ENCODE assay signal across 7 cellular contexts in the genomic region with DNA sequence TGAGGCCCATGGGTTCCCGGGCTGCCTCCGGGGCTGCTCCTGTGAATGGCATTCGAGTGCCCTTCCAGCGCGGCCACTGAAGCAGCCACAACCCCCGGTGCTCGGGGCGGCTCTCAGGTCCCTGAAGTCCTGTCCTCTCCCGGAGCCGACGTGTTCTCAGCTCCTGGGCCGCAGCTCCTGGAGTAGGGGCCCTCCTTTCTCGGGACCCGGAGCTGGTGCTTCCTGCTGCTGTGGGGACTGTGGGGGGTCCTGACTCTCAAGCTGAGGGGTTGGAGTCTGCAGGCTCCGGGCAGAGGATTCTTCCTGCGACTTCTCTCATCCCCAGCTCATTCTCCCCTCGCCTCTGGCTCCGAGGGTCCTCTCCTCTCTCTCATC. TPM values are rescaled to one million over a fixed set of nuclear protein-coding genes. Genes with fewer than 3 reads are reported as not detected.
A peak's percentile ranks its signal among the peaks of the same experiment; 100 is the strongest.
DNase-seq lines count a peak whose midpoint lies in the region; ATAC-seq and TF ChIP-seq lines count a peak whose summit lies in the region.
"Not testable (repeated sequence)": the region's sequence is repeated elsewhere in the genome, so short reads cannot be mapped to it uniquely, and the experiment has no call there.

No MANE protein-coding gene starts in this region.

- H3K4me2 ChIP-seq in GM23338 = peak overlapping the region; percentile 96

- not testable (repeated sequence) for DNase-seq in GM23338 (ENCODE audit: low spot score); RWPE2 (ENCODE audit: low spot score); activated naive CD4-positive, alpha-beta T cell treated with anti-CD3 and anti-CD28 coated beads, Interleukin-2, amount 10 ng/mL, durations not matched to agents 7 days and 5 days; iPS DF 6.9 (ENCODE audit: low read depth, low spot score)
- peak in 1 of 9 donors; percentile 2 for DNase-seq in naive thymus-derived CD4-positive, alpha-beta T cell

- H3K9me3 ChIP-seq in RWPE2 (ENCODE audit: severe bottlenecking); ectodermal cell (ENCODE audit: control insufficient read depth, low read length); iPS DF 6.9 (ENCODE audit: control insufficient read depth, insufficient read depth, low read length); naive thymus-derived CD4-positive, alpha-beta T cell (ENCODE audit: control insufficient read depth in 2 of 3, low read length in 3 of 3): not testable (repeated sequence)

- not testable (repeated sequence) for H2AFZ ChIP-seq in GM23338

- H3K9me2 ChIP-seq in GM23338 (ENCODE audit: insufficient read depth) = not testable (repeated sequence)

- H3K27me3 ChIP-seq in GM23338 (ENCODE audit: insufficient read depth) = peaks cover 20% of the 10 kb centered on the region
- not testable (repeated sequence) for H3K27me3 ChIP-seq in RWPE2 (ENCODE audit: insufficient read depth, poor library complexity, severe bottlenecking); iPS DF 6.9 (ENCODE audit: control insufficient read depth, insufficient read depth, low read length); naive thymus-derived CD4-positive, alpha-beta T cell (ENCODE audit: control insufficient read depth in 2 of 2, insufficient read depth in 2 of 2, low read length in 2 of 2)
- peaks cover 38% of the 10 kb centered on the region for H3K27me3 ChIP-seq in ectodermal cell (ENCODE audit: control insufficient read depth, insufficient read depth, low read length, poor library complexity, severe bottlenecking)

- not testable (repeated sequence) for H3K27ac ChIP-seq in GM23338 (ENCODE audit: low read depth); ectodermal cell (ENCODE audit: insufficient read depth, low read depth, low read length, poor library complexity, severe bottlenecking); iPS DF 6.9 (ENCODE audit: low read length)
- peak overlapping the region; percentile 91 for H3K27ac ChIP-seq in RWPE2 (ENCODE audit: poor library complexity, severe bottlenecking)
- H3K27ac ChIP-seq in naive thymus-derived CD4-positive, alpha-beta T cell (ENCODE audit: low read depth, low read length) = peak overlapping the region; percentile 76
- peak overlapping the region in 18 of 21 experiments; percentile 28 to 99 (median 74) for H3K27ac ChIP-seq in skin epidermis

- H3K27ac Mint-ChIP-seq in GM23338 = not testable (repeated sequence)
- peak overlapping the region; percentile 67 for H3K27ac Mint-ChIP-seq in activated naive CD4-positive, alpha-beta T cell treated with anti-CD3 and anti-CD28 coated beads, Interleukin-2, amount 10 ng/mL, durations not matched to agents 7 days and 5 days
- H3K27ac Mint-ChIP-seq in naive thymus-derived CD4-positive, alpha-beta T cell = peak overlapping the region; percentile 25 to 86 (median 76)

- not testable (repeated sequence) for H3K36me3 ChIP-seq in GM23338 (ENCODE audit: insufficient read depth); ectodermal cell (ENCODE audit: control insufficient read depth, insufficient read depth, low read length); iPS DF 6.9 (ENCODE audit: control insufficient read depth, insufficient read depth, low read length); naive thymus-derived CD4-positive, alpha-beta T cell (ENCODE audit: control insufficient read depth in 2 of 3, insufficient read depth in 3 of 3, low read length in 3 of 3)
- peaks cover 18% of the 10 kb centered on the region for H3K36me3 ChIP-seq in RWPE2 (ENCODE audit: low read depth)

- H3F3A ChIP-seq in GM23338 (replicated peaks; ENCODE audit: low read depth) = not testable (repeated sequence)

- H4K20me1 ChIP-seq in GM23338 (replicated peaks; ENCODE audit: insufficient read depth) = peaks cover 33% of the 10 kb centered on the region

- peak overlapping the region; percentile 89 for H3K4me3 ChIP-seq in GM23338
- H3K4me3 ChIP-seq in RWPE2 (ENCODE audit: severe bottlenecking) = peak overlapping the region; percentile 89
- H3K4me3 ChIP-seq in ectodermal cell (ENCODE audit: insufficient read depth, low read depth, low read length) = peak overlapping the region; percentile 63
- peak overlapping the region; percentile 85; the same call in 1 of the 2 replicates for H3K4me3 ChIP-seq in iPS DF 6.9 (ENCODE audit: low read length)
- peak overlapping the region; percentile 79 for H3K4me3 ChIP-seq in naive thymus-derived CD4-positive, alpha-beta T cell (ENCODE audit: low read length)
- peak overlapping the region; percentile 51 to 77 (median 57) for H3K4me3 ChIP-seq in skin epidermis

- TF ChIP-seq CTCF in GM23338 (conservative IDR thresholded peaks at IDR 0.05; ENCODE audit: low read depth in 2 of 2); RWPE2 (IDR thresholded peaks at IDR 0.05; ENCODE audit: poor library complexity, severe bottlenecking): not testable (repeated sequence)

- peaks cover 48% of the 10 kb centered on the region for H3K79me2 ChIP-seq in GM23338 (replicated peaks; ENCODE audit: insufficient read depth)

- peak overlapping the region; percentile 93 for H3K4me3 Mint-ChIP-seq in GM23338
- H3K4me3 Mint-ChIP-seq in activated naive CD4-positive, alpha-beta T cell treated with anti-CD3 and anti-CD28 coated beads, Interleukin-2, amount 10 ng/mL, durations not matched to agents 7 days and 5 days = peak overlapping the region; percentile 79
- peak overlapping the region; percentile 83 to 98 (median 90) for H3K4me3 Mint-ChIP-seq in naive thymus-derived CD4-positive, alpha-beta T cell

- WGBS in ectodermal cell, 2 experiments = 0 to 1% methylated on average over 18 of the region's 18 CpGs
- WGBS in iPS DF 6.9 (ENCODE audit: insufficient coverage, insufficient read length) = no CpG with 5 or more reads among the region's 18 CpGs

- peak; percentile 4 for ATAC-seq in GM23338
- not testable (repeated sequence) for ATAC-seq in RWPE2 (ENCODE audit: low read depth); naive thymus-derived CD4-positive, alpha-beta T cell

- POLR2A ChIA-PET in naive thymus-derived CD4-positive, alpha-beta T cell (lab: Charles Lee) = interaction anchor here (1.4 kb wide), 1 partner anchor 9 kb away, joined by 5 read pairs; no protein-coding TSS in a partner anchor

- H3K4me1 ChIP-seq in GM23338 (ENCODE audit: insufficient read depth) (peaks cover 44% of the 10 kb centered on the region), RWPE2 (ENCODE audit: insufficient read depth, poor library complexity, severe bottlenecking) (peaks cover 35% of the 10 kb centered on the region)
- not testable (repeated sequence) for H3K4me1 ChIP-seq in ectodermal cell (ENCODE audit: control insufficient read depth, insufficient read depth, low read length); iPS DF 6.9 (ENCODE audit: control insufficient read depth, insufficient read depth, low read length)
- H3K4me1 ChIP-seq in naive thymus-derived CD4-positive, alpha-beta T cell (ENCODE audit: control insufficient read depth in 2 of 2, insufficient read depth in 2 of 2, low read length in 2 of 2) = peaks cover 17 to 19% of the 10 kb centered on the region in 2 donors

- H3K4me1 Mint-ChIP-seq in GM23338 = peaks cover 44% of the 10 kb centered on the region
- peaks cover 70% of the 10 kb centered on the region for H3K4me1 Mint-ChIP-seq in activated naive CD4-positive, alpha-beta T cell treated with anti-CD3 and anti-CD28 coated beads, Interleukin-2, amount 10 ng/mL, durations not matched to agents 7 days and 5 days
- peaks cover 64 to 87% (median 68%) of the 10 kb centered on the region in 7 donors for H3K4me1 Mint-ChIP-seq in naive thymus-derived CD4-positive, alpha-beta T cell

- peaks cover 40% of the 10 kb centered on the region for H3K27me3 Mint-ChIP-seq in GM23338 (ENCODE audit: insufficient read depth, low read depth, poor library complexity)
- H3K27me3 Mint-ChIP-seq in activated naive CD4-positive, alpha-beta T cell treated with anti-CD3 and anti-CD28 coated beads, Interleukin-2, amount 10 ng/mL, durations not matched to agents 7 days and 5 days = peaks cover 10% of the 10 kb centered on the region
- H3K27me3 Mint-ChIP-seq in naive thymus-derived CD4-positive, alpha-beta T cell = not testable (repeated sequence)

- H3K9me3 Mint-ChIP-seq in GM23338; activated naive CD4-positive, alpha-beta T cell treated with anti-CD3 and anti-CD28 coated beads, Interleukin-2, amount 10 ng/mL, durations not matched to agents 7 days and 5 days; naive thymus-derived CD4-positive, alpha-beta T cell: not testable (repeated sequence)

- intact Hi-C loops in naive thymus-derived CD4-positive, alpha-beta T cell (cut with micrococcal nuclease) = loop anchor here (2.0 to 10.0 kb wide), 5 partner anchors 15 to 431 kb away; a partner anchor contains a TSS

- CTCF ChIA-PET in activated naive CD4-positive, alpha-beta T cell treated with anti-CD3 and anti-CD28 coated beads, Interleukin-2, amount 10 ng/mL, durations not matched to agents 7 days and 5 days (lab: Charles Lee) = interaction anchor here (0.5 to 9.1 kb wide), 3 partner anchors 19 to 142 kb away, joined by 3 to 69 read pairs (median 3); a partner anchor contains a TSS
- CTCF ChIA-PET in naive thymus-derived CD4-positive, alpha-beta T cell (lab: Charles Lee) = interaction anchor here (1.1 kb wide), 1 partner anchor 38 kb away, joined by 4 read pairs; no protein-coding TSS in a partner anchor

- H3K36me3 Mint-ChIP-seq in GM23338 (ENCODE audit: low read depth); naive thymus-derived CD4-positive, alpha-beta T cell: not testable (repeated sequence)
- H3K36me3 Mint-ChIP-seq in activated naive CD4-positive, alpha-beta T cell treated with anti-CD3 and anti-CD28 coated beads, Interleukin-2, amount 10 ng/mL, durations not matched to agents 7 days and 5 days = peaks cover 22% of the 10 kb centered on the region

RNA-seq across cellular contexts. Expression of a gene that starts 0.6 kb away (rescaled TPM):
- total RNA-seq in GM23338 (2014; rRNA removed; shearing (Covaris generic)) = 18.2 and 22.7 TPM in 2 replicates
- 12.7 and 13.4 TPM in 2 replicates for polyA plus RNA-seq in GM23338 (2016; fragmentation: Nextera tagmentation; extraction: Ambion mirVana)
- 16.6 TPM for polyA plus RNA-seq in ectodermal cell (2013, experiment 1 of 4)
- polyA plus RNA-seq in ectodermal cell (2013, experiment 2 of 4) = 12.2 TPM
- 12.2 TPM for polyA plus RNA-seq in ectodermal cell (2013, experiment 3 of 4)
- polyA plus RNA-seq in ectodermal cell (2013, experiment 4 of 4) = 12.4 TPM
- 10 to 100 TPM; 12.1 to 17.4 (median 15.2) TPM for total RNA-seq in naive thymus-derived CD4-positive, alpha-beta T cell
- 1 to 10 TPM; 4.3 to 8.4 TPM for polyA plus RNA-seq in naive thymus-derived CD4-positive, alpha-beta T cell

RNA-seq across cellular contexts. Expression of a gene that starts 47.0 kb away (rescaled TPM):
- total RNA-seq in GM23338 (2014; rRNA removed; shearing (Covaris generic)) = 36.1 and 44.3 TPM in 2 replicates
- polyA plus RNA-seq in GM23338 (2016; fragmentation: Nextera tagmentation; extraction: Ambion mirVana) = 86.0 and 102 TPM in 2 replicates
- 40.5 TPM for polyA plus RNA-seq in ectodermal cell (2013, experiment 1 of 4)
- polyA plus RNA-seq in ectodermal cell (2013, experiment 2 of 4) = 38.9 TPM
- 26.6 TPM for polyA plus RNA-seq in ectodermal cell (2013, experiment 3 of 4)
- polyA plus RNA-seq in ectodermal cell (2013, experiment 4 of 4) = 40.4 TPM
- 1,000 to 10,000 TPM; 5,136 to 7,364 (median 5,516) TPM for total RNA-seq in naive thymus-derived CD4-positive, alpha-beta T cell
- 1,000 to 10,000 TPM; 5,467 to 7,459 TPM for polyA plus RNA-seq in naive thymus-derived CD4-positive, alpha-beta T cell

Comparison
In these comparisons a context has a peak if more than half of its experiments do, and no peak if none do; other contexts are left out.
1. RNA of a gene that starts 47.0 kb away (total RNA-seq): 5,136 to 7,364 TPM in naive thymus-derived CD4-positive, alpha-beta T cell; 36.1 to 44.3 TPM in GM23338; every median in the first group is over 100 times any median in the second.
2. Peak in every context shown above with its lines, with median percentiles within 50 percentile points of each other: H3K4me3 ChIP-seq and H3K4me3 Mint-ChIP-seq.